1 cellular context compared by ENCODE assay signal in the genomic region with DNA sequence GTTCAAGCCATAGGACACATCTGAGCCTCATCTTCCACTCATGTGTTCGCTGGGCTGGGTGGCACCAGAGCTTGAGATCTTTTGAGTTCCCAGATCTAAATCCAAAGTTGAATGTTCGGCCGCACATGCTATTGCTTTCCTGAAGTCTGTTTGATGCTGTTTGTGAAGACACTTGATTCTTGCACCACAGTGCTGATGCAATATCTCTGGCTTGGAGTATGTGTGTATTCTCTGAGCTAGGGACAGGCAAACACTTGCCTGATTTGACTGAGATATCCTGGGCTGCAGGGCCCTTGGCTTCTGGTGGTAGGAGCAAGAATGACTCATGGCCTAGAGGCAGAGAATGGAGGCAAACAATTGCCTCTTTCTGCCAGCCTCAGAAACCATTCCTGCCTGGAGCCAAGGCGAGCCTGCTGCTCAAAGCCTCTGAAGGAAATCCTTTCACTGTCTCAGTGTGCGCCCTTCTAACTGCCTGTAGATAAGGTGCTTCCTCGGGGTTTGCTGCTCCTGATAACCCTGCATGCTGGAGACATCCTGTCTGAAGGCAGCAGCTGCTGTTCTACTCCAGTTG.
TF ChIP-seq lines count a peak whose summit lies in the region.

No MANE protein-coding gene starts in this region.

TF ChIP-seq in K562, 482 proteins besides CTCF, POLR2A, EP300 and RAD21 (continued from another document and continues in another):
- TF ChIP-seq, protein P1, sequence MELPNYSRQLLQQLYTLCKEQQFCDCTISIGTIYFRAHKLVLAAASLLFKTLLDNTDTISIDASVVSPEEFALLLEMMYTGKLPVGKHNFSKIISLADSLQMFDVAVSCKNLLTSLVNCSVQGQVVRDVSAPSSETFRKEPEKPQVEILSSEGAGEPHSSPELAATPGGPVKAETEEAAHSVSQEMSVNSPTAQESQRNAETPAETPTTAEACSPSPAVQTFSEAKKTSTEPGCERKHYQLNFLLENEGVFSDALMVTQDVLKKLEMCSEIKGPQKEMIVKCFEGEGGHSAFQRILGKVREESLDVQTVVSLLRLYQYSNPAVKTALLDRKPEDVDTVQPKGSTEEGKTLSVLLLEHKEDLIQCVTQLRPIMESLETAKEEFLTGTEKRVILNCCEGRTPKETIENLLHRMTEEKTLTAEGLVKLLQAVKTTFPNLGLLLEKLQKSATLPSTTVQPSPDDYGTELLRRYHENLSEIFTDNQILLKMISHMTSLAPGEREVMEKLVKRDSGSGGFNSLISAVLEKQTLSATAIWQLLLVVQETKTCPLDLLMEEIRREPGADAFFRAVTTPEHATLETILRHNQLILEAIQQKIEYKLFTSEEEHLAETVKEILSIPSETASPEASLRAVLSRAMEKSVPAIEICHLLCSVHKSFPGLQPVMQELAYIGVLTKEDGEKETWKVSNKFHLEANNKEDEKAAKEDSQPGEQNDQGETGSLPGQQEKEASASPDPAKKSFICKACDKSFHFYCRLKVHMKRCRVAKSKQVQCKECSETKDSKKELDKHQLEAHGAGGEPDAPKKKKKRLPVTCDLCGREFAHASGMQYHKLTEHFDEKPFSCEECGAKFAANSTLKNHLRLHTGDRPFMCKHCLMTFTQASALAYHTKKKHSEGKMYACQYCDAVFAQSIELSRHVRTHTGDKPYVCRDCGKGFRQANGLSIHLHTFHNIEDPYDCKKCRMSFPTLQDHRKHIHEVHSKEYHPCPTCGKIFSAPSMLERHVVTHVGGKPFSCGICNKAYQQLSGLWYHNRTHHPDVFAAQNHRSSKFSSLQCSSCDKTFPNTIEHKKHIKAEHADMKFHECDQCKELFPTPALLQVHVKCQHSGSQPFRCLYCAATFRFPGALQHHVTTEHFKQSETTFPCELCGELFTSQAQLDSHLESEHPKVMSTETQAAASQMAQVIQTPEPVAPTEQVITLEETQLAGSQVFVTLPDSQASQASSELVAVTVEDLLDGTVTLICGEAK (IDR thresholded peaks at IDR 0.05) = no peak
- TF ChIP-seq, protein P1 (CRISPR knock-in tag; IDR thresholded peaks at IDR 0.05) = no peak
- TF ChIP-seq MTA1 (IDR thresholded peaks at IDR 0.05; ENCODE audit: borderline replicate concordance) = no peak
- TF ChIP-seq, protein P2, sequence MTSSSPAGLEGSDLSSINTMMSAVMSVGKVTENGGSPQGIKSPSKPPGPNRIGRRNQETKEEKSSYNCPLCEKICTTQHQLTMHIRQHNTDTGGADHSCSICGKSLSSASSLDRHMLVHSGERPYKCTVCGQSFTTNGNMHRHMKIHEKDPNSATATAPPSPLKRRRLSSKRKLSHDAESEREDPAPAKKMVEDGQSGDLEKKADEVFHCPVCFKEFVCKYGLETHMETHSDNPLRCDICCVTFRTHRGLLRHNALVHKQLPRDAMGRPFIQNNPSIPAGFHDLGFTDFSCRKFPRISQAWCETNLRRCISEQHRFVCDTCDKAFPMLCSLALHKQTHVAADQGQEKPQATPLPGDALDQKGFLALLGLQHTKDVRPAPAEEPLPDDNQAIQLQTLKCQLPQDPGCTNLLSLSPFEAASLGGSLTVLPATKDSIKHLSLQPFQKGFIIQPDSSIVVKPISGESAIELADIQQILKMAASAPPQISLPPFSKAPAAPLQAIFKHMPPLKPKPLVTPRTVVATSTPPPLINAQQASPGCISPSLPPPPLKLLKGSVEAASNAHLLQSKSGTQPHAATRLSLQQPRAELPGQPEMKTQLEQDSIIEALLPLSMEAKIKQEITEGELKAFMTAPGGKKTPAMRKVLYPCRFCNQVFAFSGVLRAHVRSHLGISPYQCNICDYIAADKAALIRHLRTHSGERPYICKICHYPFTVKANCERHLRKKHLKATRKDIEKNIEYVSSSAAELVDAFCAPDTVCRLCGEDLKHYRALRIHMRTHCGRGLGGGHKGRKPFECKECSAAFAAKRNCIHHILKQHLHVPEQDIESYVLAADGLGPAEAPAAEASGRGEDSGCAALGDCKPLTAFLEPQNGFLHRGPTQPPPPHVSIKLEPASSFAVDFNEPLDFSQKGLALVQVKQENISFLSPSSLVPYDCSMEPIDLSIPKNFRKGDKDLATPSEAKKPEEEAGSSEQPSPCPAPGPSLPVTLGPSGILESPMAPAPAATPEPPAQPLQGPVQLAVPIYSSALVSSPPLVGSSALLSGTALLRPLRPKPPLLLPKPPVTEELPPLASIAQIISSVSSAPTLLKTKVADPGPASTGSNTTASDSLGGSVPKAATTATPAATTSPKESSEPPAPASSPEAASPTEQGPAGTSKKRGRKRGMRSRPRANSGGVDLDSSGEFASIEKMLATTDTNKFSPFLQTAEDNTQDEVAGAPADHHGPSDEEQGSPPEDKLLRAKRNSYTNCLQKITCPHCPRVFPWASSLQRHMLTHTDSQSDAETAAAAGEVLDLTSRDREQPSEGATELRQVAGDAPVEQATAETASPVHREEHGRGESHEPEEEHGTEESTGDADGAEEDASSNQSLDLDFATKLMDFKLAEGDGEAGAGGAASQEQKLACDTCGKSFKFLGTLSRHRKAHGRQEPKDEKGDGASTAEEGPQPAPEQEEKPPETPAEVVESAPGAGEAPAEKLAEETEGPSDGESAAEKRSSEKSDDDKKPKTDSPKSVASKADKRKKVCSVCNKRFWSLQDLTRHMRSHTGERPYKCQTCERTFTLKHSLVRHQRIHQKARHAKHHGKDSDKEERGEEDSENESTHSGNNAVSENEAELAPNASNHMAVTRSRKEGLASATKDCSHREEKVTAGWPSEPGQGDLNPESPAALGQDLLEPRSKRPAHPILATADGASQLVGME (CRISPR knock-in tag; IDR thresholded peaks at IDR 0.05) = no peak
- TF ChIP-seq, protein P3, sequence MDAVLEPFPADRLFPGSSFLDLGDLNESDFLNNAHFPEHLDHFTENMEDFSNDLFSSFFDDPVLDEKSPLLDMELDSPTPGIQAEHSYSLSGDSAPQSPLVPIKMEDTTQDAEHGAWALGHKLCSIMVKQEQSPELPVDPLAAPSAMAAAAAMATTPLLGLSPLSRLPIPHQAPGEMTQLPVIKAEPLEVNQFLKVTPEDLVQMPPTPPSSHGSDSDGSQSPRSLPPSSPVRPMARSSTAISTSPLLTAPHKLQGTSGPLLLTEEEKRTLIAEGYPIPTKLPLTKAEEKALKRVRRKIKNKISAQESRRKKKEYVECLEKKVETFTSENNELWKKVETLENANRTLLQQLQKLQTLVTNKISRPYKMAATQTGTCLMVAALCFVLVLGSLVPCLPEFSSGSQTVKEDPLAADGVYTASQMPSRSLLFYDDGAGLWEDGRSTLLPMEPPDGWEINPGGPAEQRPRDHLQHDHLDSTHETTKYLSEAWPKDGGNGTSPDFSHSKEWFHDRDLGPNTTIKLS (IDR thresholded peaks at IDR 0.05; ENCODE audit: borderline replicate concordance, low read depth) = no peak
- TF ChIP-seq, protein P4, sequence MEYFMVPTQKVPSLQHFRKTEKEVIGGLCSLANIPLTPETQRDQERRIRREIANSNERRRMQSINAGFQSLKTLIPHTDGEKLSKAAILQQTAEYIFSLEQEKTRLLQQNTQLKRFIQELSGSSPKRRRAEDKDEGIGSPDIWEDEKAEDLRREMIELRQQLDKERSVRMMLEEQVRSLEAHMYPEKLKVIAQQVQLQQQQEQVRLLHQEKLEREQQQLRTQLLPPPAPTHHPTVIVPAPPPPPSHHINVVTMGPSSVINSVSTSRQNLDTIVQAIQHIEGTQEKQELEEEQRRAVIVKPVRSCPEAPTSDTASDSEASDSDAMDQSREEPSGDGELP (CRISPR knock-in tag; IDR thresholded peaks at IDR 0.05; ENCODE audit: borderline replicate concordance) = peak; percentile 38; the same call in 1 of the 2 replicates
- no peak for TF ChIP-seq ERF (CRISPR knock-in tag; IDR thresholded peaks at IDR 0.05)
- peak; percentile 38; the same call in 1 of the 2 replicates for TF ChIP-seq ZNF175 (CRISPR knock-in tag; IDR thresholded peaks at IDR 0.05; ENCODE audit: low read depth)
- 0 out of 4 replicates have a peak, but pooled peaks of 1 of the 2 experiments have one; percentile 35 for TF ChIP-seq MAZ (CRISPR knock-in tag; conservative IDR thresholded peaks at IDR 0.05 in 1 of 2, IDR thresholded peaks at IDR 0.05 in 1 of 2)
- peak; percentile 86 for TF ChIP-seq CBFA2T3 (IDR thresholded peaks at IDR 0.05)
- TF ChIP-seq, protein P5, sequence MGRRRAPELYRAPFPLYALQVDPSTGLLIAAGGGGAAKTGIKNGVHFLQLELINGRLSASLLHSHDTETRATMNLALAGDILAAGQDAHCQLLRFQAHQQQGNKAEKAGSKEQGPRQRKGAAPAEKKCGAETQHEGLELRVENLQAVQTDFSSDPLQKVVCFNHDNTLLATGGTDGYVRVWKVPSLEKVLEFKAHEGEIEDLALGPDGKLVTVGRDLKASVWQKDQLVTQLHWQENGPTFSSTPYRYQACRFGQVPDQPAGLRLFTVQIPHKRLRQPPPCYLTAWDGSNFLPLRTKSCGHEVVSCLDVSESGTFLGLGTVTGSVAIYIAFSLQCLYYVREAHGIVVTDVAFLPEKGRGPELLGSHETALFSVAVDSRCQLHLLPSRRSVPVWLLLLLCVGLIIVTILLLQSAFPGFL (CRISPR knock-in tag; IDR thresholded peaks at IDR 0.05) = no peak
- TF ChIP-seq KDM1A (IDR thresholded peaks at IDR 0.05) = peak in 1 of 2 experiments; percentile 21; a peak in 1 of 4 replicates
- TF ChIP-seq ZNF398 (CRISPR knock-in tag; IDR thresholded peaks at IDR 0.05) = no peak
- TF ChIP-seq RFX1 (IDR thresholded peaks at IDR 0.05) = no peak
